In the genomic region with DNA sequence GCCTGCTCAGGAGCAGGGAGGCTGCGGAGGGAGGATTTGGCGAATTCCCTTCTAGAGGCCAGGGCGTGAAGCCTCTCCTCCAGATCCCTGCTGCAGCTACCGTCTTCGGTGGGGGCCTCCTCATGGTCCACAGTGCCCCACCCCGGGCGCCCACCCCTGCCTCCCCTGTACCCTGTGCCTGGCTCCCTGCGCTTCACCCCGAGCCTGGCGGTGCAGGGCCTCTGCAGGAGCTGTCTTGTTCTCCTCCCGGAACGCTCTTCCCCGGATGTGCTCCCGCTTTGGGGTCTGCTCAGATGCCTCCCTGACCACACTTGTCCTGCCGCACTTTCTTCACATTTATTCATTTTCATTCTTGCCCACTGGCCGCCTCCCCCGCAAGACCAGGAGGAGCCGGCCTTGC, we compare ENCODE assay signal across 3 cellular contexts. TPM values are rescaled to one million over a fixed set of nuclear protein-coding genes. Genes with fewer than 3 reads are reported as not detected.
"Had no signal": no experiment of that assay in that cellular context is flagged by ENCODE, and none has a peak within 500 bp of the region (broad histone marks: within the 10 kb centered on the region; RNA-seq: fewer than 3 reads in every experiment).

No MANE protein-coding gene starts in this region.

RNA-seq across cellular contexts. Expression of a gene that starts 58.3 kb away (rescaled TPM):
- total RNA-seq: activated CD4-positive, alpha-beta T cell treated with anti-CD3 and anti-CD28 coated beads for 36 hours; activated CD8-positive, alpha-beta memory T cell treated with anti-CD3 and anti-CD28 coated beads, Interleukin-2, amount 10 ng/mL, durations not matched to agents 7 days and 5 days; activated CD8-positive, alpha-beta T cell treated with anti-CD3 and anti-CD28 coated beads, Interleukin-2, amount 10 ng/mL, durations not matched to agents 7 days and 5 days had no signal
